In the genomic region with DNA sequence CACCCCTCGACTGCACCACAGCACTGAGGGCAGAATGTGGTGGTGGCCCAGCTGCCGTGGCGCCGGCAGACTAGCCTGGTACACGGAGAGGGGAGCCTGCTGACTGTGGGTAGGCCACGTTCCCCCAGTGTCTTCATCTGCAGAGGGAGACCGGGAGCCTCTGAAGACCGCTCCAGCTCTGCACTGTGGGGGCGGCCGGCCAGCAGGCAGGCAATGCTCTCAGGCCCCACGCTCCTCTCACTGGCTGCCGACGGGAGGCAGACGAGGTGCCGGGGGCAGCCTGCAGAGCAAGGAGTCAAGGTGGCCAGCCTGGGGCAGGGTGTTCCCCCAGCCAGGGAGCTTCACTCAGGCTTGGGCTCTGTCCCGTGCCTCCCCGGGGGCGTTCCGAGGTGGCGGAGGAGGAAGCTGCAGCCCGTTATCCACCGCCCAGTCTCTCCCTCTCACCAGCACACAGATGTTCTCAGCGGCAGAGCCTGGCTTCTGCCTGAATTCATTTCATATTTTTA, we compare ENCODE assay signal across 20 cellular contexts.
DNase-seq lines count a peak whose midpoint lies in the region; ATAC-seq, FAIRE-seq and TF ChIP-seq lines count a peak whose summit lies in the region.
"Had no signal": no experiment of that assay in that cellular context is flagged by ENCODE, and none has a peak within 500 bp of the region (broad histone marks: within the 10 kb centered on the region; RNA-seq: fewer than 3 reads in every experiment).

No MANE protein-coding gene starts in this region.

- H3K27ac ChIP-seq in SK-N-SH (ENCODE audit: low read depth in 2 of 2, low read length in 1 of 2) (no peak overlapping the region; a peak in 1 of 4 replicates), lower lobe of right lung (no peak overlapping the region), temporal lobe (ENCODE audit: low read depth, low read length) (peak overlapping the region; percentile 52)
- H3K27ac ChIP-seq: 22Rv1 had no signal

- no peak for TF ChIP-seq RAD21 in SK-N-SH (IDR thresholded peaks at IDR 0.05; ENCODE audit: low read length)

- FAIRE-seq in GM12892 (lab: Jason Lieb, UNC), result no peak
- FAIRE-seq: HepG2 had no signal

- no peak for TF ChIP-seq CTCF in SK-N-SH (IDR thresholded peaks at IDR 0.05)
- no peak for TF ChIP-seq CTCF in lower lobe of right lung (IDR thresholded peaks at IDR 0.05)

- CTCF ChIA-PET in SK-N-SH (lab: Yijun Ruan, JAX), result no interaction called here

- peaks cover 75% of the 10 kb centered on the region for H3K4me1 Mint-ChIP-seq in dendritic cell treated with granulocyte-macrophage colony-stimulating factor and Interleukin-4, amounts not matched to agents 40 ng/mL and 50 ng/mL, for 4 days (ENCODE audit: low read depth)

- POLR2A ChIA-PET in SK-N-SH (lab: Yijun Ruan, JAX), result no interaction called here

- no peak overlapping the region for H3K4me3 Mint-ChIP-seq in dendritic cell treated with granulocyte-macrophage colony-stimulating factor and Interleukin-4, amounts not matched to agents 40 ng/mL and 50 ng/mL, for 4 days
- H3K4me3 Mint-ChIP-seq: GM23338; stimulated activated naive B cell treated with anti-CD40 and anti-IgM and Interleukin-4, amounts not matched to agents 10 μg/mL and 1 μg/mL and 100 μg/mL, for 72 hours had no signal

- no peak overlapping the region for H3K9ac ChIP-seq in SK-N-SH

- no peaks in the 10 kb centered on the region for H3K9me3 Mint-ChIP-seq in dendritic cell treated with granulocyte-macrophage colony-stimulating factor and Interleukin-4, amounts not matched to agents 40 ng/mL and 50 ng/mL, for 4 days

- no peaks in the 10 kb centered on the region for H3K27me3 Mint-ChIP-seq in dendritic cell treated with granulocyte-macrophage colony-stimulating factor and Interleukin-4, amounts not matched to agents 40 ng/mL and 50 ng/mL, for 4 days
- H3K27me3 Mint-ChIP-seq: stimulated activated naive B cell treated with anti-CD40 and anti-IgM and Interleukin-4, amounts not matched to agents 10 μg/mL and 1 μg/mL and 100 μg/mL, for 72 hours had no signal

- intact Hi-C loops in dendritic cell treated with granulocyte-macrophage colony-stimulating factor and Interleukin-4, amounts not matched to agents 40 ng/mL and 50 ng/mL, for 4 days (cut with micrococcal nuclease), result no loop called here
- intact Hi-C loops in lower lobe of right lung (cut with DNase I), result no loop called here

- no peak for TF ChIP-seq POLR2A in GM12892 (IDR thresholded peaks at IDR 0.05; ENCODE audit: low read depth, low read length)

- WGBS in SK-N-SH (ENCODE audit: low lambda C conversion rate), result 78% methylated on average over 9 of the region's 23 CpGs

- DNase-seq in SK-N-SH (peak; percentile 59), lower lobe of right lung (peak; percentile 40), GM12892 (ENCODE audit: insufficient read length) (no peak)
- DNase-seq: activated CD4-positive, alpha-beta T cell treated with anti-CD3 and anti-CD28 coated beads for 4 hours; Calu3; dermis blood vessel endothelial cell; NCI-H1694; nucleus accumbens; stimulated activated CD4-positive, alpha-beta T cell treated with anti-CD3 and anti-CD28 coated beads, Interleukin-1b, Interleukin-23, amount 100 ng/mL, for 48 hours; stimulated activated naive B cell treated with anti-CD40 and anti-IgM and Interleukin-4, amounts not matched to agents 10 μg/mL and 1 μg/mL and 100 μg/mL, for 72 hours; SW 1271 had no signal

- H3K36me3 ChIP-seq in SK-N-SH (replicated peaks in 1 of 2; ENCODE audit: control insufficient read depth in 1 of 2, insufficient read depth in 2 of 2, low read length in 1 of 2), result no peaks in the 10 kb centered on the region
- no peaks in the 10 kb centered on the region for H3K36me3 ChIP-seq in lower lobe of right lung

- no peak overlapping the region for H2AFZ ChIP-seq in SK-N-SH (ENCODE audit: low read depth)
- H2AFZ ChIP-seq: GM23338 had no signal

- TF ChIP-seq EP300 in SK-N-SH (IDR thresholded peaks at IDR 0.05; ENCODE audit: borderline replicate concordance in 1 of 2, low read depth in 1 of 2, low read length in 1 of 2), result no peak

- no peak overlapping the region for H3K4me3 ChIP-seq in SK-N-SH (ENCODE audit: low read depth in 2 of 2, low read length in 1 of 2)
- H3K4me3 ChIP-seq in lower lobe of right lung, result no peak overlapping the region
- H3K4me3 ChIP-seq: GM23338 had no signal

- H3K9me2 ChIP-seq in SK-N-SH, result no peaks in the 10 kb centered on the region

- H3K27ac Mint-ChIP-seq in dendritic cell treated with granulocyte-macrophage colony-stimulating factor and Interleukin-4, amounts not matched to agents 40 ng/mL and 50 ng/mL, for 4 days, result peak overlapping the region; percentile 57
- H3K27ac Mint-ChIP-seq: activated naive CD4-positive, alpha-beta T cell treated with anti-CD3 and anti-CD28 coated beads, Interleukin-2, amount 50 U/mL, for 72 hours; GM23338; stimulated activated naive B cell treated with anti-CD40 and anti-IgM and Interleukin-4, amounts not matched to agents 10 μg/mL and 1 μg/mL and 100 μg/mL, for 72 hours had no signal

- peaks cover 9% of the 10 kb centered on the region for H3K36me3 Mint-ChIP-seq in dendritic cell treated with granulocyte-macrophage colony-stimulating factor and Interleukin-4, amounts not matched to agents 40 ng/mL and 50 ng/mL, for 4 days (ENCODE audit: low read depth)

- H3F3A ChIP-seq in SK-N-SH (replicated peaks; ENCODE audit: insufficient read depth), result no peaks in the 10 kb centered on the region

- H3K79me2 ChIP-seq in SK-N-SH (ENCODE audit: insufficient read depth), result peaks cover 3% of the 10 kb centered on the region; the same call in 1 of the 2 replicates

- no peak for ATAC-seq in SK-N-SH treated with all-trans-retinoic acid at 6 μM for 48 hours
- no peak for ATAC-seq in lower lobe of right lung
- no peak for ATAC-seq in GM19351 (IDR thresholded peaks at IDR 0.05; ENCODE audit: unreplicated experiment)
- ATAC-seq in GM19035 (IDR thresholded peaks at IDR 0.05; ENCODE audit: unreplicated experiment), result no peak
- ATAC-seq: activated naive CD4-positive, alpha-beta T cell treated with anti-CD3 and anti-CD28 coated beads, Interleukin-2, amount 50 U/mL, for 72 hours; GM23338; HepG2; stimulated activated naive B cell treated with anti-CD40 and anti-IgM and Interleukin-4, amounts not matched to agents 10 μg/mL and 1 μg/mL and 100 μg/mL, for 72 hours had no signal

- no peaks in the 10 kb centered on the region for H3K27me3 ChIP-seq in SK-N-SH (ENCODE audit: insufficient read depth)
- H3K27me3 ChIP-seq in lower lobe of right lung (ENCODE audit: low read depth), result no peaks in the 10 kb centered on the region

- no peaks in the 10 kb centered on the region for H3K9me3 ChIP-seq in SK-N-SH
- H3K9me3 ChIP-seq in lower lobe of right lung, result no peaks in the 10 kb centered on the region

- no peak overlapping the region for H3K4me2 ChIP-seq in SK-N-SH
- H3K4me2 ChIP-seq: GM23338 had no signal

- no peaks in the 10 kb centered on the region for H4K20me1 ChIP-seq in SK-N-SH (ENCODE audit: insufficient read depth)

- H3K4me1 ChIP-seq in SK-N-SH (ENCODE audit: control insufficient read depth in 1 of 2, insufficient read depth in 2 of 2, low read depth in 1 of 2, low read length in 1 of 2), result peaks cover 0 to 61% of the 10 kb centered on the region in 2 experiments; a peak in 2 of 4 replicates
- H3K4me1 ChIP-seq in lower lobe of right lung, result peaks cover 63% of the 10 kb centered on the region

TF ChIP-seq in SK-N-SH, 30 proteins besides CTCF, POLR2A, EP300 and RAD21 (continues in another document):
- no peak for TF ChIP-seq POLR2AphosphoS5 (IDR thresholded peaks at IDR 0.05; ENCODE audit: low read depth, low read length)
- no peak for TF ChIP-seq FOSL2 (IDR thresholded peaks at IDR 0.05; ENCODE audit: borderline replicate concordance, low read depth)
- TF ChIP-seq SMC3 (IDR thresholded peaks at IDR 0.05; ENCODE audit: low read depth, low read length), result no peak
- TF ChIP-seq MEF2A (IDR thresholded peaks at IDR 0.05; ENCODE audit: borderline replicate concordance, low read depth), result no peak

TF ChIP-seq in SK-N-SH treated with all-trans-retinoic acid at 6 μM for 48 hours, 23 proteins besides CTCF, POLR2A, EP300 and RAD21:
- no peak for TF ChIP-seq TOX (CRISPR knock-in tag; IDR thresholded peaks at IDR 0.05; ENCODE audit: borderline replicate concordance)
- no peak for TF ChIP-seq ZNF8 (CRISPR knock-in tag; IDR thresholded peaks at IDR 0.05)
- no peak for TF ChIP-seq ZNF70 (CRISPR knock-in tag; IDR thresholded peaks at IDR 0.05)
- no peak for TF ChIP-seq ARNTL (CRISPR knock-in tag; IDR thresholded peaks at IDR 0.05; ENCODE audit: borderline replicate concordance, low read depth)
- TF ChIP-seq ESRRG (CRISPR knock-in tag; IDR thresholded peaks at IDR 0.05), result no peak
- TF ChIP-seq, protein P1, sequence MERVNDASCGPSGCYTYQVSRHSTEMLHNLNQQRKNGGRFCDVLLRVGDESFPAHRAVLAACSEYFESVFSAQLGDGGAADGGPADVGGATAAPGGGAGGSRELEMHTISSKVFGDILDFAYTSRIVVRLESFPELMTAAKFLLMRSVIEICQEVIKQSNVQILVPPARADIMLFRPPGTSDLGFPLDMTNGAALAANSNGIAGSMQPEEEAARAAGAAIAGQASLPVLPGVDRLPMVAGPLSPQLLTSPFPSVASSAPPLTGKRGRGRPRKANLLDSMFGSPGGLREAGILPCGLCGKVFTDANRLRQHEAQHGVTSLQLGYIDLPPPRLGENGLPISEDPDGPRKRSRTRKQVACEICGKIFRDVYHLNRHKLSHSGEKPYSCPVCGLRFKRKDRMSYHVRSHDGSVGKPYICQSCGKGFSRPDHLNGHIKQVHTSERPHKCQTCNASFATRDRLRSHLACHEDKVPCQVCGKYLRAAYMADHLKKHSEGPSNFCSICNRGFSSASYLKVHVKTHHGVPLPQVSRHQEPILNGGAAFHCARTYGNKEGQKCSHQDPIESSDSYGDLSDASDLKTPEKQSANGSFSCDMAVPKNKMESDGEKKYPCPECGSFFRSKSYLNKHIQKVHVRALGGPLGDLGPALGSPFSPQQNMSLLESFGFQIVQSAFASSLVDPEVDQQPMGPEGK (CRISPR knock-in tag; IDR thresholded peaks at IDR 0.05; ENCODE audit: borderline replicate concordance), result no peak
- no peak for TF ChIP-seq ISL1 (CRISPR knock-in tag; IDR thresholded peaks at IDR 0.05)
- TF ChIP-seq RARB (CRISPR knock-in tag; IDR thresholded peaks at IDR 0.05), result no peak
- no peak for TF ChIP-seq BACH2 (CRISPR knock-in tag; IDR thresholded peaks at IDR 0.05; ENCODE audit: borderline replicate concordance)
- TF ChIP-seq ZC3H10 (CRISPR knock-in tag; IDR thresholded peaks at IDR 0.05), result no peak
